1 cellular context compared by ENCODE assay signal in the genomic region with DNA sequence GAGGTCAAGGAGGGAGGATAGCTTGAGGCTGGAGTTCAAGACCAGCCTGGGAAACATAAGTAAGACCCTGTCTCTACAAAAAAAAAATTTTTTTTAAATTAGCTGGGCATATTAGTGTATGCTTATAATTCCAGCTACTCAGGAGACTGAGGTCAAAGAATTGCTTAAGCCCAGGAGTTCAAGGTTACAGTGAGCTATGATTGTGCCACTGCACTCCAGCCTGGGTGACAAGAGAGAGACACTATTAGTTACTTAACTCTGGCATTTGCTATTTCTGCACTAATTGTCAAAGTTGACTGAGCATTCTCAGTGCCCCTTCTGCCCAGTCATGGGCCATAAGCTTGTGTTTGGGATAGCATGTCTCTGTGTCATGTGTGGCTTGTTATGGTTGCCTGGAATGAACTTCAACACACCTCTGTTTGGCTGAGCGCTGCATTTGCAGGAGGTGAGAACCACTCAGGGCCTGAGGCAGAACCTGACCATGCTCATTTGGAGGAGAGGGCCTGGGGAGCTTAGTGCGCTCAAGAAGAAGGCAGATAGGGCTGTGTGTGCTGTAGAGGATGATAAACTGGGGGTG.
TF ChIP-seq lines count a peak whose summit lies in the region.

No MANE protein-coding gene starts in this region.

TF ChIP-seq in HepG2, 621 proteins besides CTCF, POLR2A, EP300 and RAD21:
- TF ChIP-seq ZNF580 (CRISPR knock-in tag; IDR thresholded peaks at IDR 0.05; ENCODE audit: borderline replicate concordance, low read depth): no peak
- no peak for TF ChIP-seq NR2F6 (IDR thresholded peaks at IDR 0.05)
- 0 out of 2 replicates have a peak, but pooled peaks have one; percentile 10 for TF ChIP-seq NR2F6 (CRISPR knock-in tag; IDR thresholded peaks at IDR 0.05)
- no peak for TF ChIP-seq ZNF543 (CRISPR knock-in tag; IDR thresholded peaks at IDR 0.05)
- peak; percentile 37; the same call in 1 of the 2 replicates for TF ChIP-seq CEBPB (IDR thresholded peaks at IDR 0.05; ENCODE audit: borderline replicate concordance, low read depth, low read length)
- 0 out of 2 replicates have a peak, but pooled peaks have one; percentile 12 for TF ChIP-seq RARA (CRISPR knock-in tag; IDR thresholded peaks at IDR 0.05)
- peak; percentile 95 for TF ChIP-seq ZFP90 (CRISPR knock-in tag; IDR thresholded peaks at IDR 0.05; ENCODE audit: borderline replicate concordance)
- TF ChIP-seq NR2F1 (CRISPR knock-in tag; IDR thresholded peaks at IDR 0.05): peak in 1 of 2 experiments; percentile 19; a peak in 1 of 4 replicates
